ENCODE assay signal across 31 cellular contexts in the genomic region with DNA sequence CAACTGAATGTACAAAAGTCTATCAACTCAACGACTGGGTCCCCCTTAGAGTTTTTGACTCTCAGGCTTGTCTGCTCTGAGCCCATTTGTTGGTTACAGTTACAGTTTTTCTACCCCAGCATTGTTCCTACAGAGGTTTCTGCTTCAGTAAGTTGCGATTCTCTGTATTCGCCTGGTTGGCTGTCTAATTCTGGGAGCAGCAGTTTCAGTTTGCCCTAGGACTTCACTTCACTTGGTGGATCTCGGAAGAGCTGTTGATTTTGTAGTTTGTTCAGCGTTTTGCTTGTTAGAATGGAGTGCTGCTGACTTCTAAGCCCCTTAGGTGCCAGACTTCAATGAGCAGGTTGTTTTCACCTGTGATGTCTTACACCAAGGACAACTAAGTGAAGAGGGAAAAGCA.
A peak's percentile ranks its signal among the peaks of the same experiment; 100 is the strongest.
DNase-seq lines count a peak whose midpoint lies in the region; ATAC-seq and TF ChIP-seq lines count a peak whose summit lies in the region.
"Had no signal": no experiment of that assay in that cellular context is flagged by ENCODE, and none has a peak within 500 bp of the region (broad histone marks: within the 10 kb centered on the region; RNA-seq: fewer than 3 reads in every experiment).

No MANE protein-coding gene starts in this region.

- H3K36me3 ChIP-seq in BLaER1 (peaks cover 51% of the 10 kb centered on the region), fibroblast of lung (ENCODE audit: control insufficient read depth, insufficient read depth, low read length) (peaks cover 2% of the 10 kb centered on the region), lower lobe of right lung (peaks cover 25% of the 10 kb centered on the region), smooth muscle cell (ENCODE audit: low read depth) (peaks cover 2% of the 10 kb centered on the region)
- H3K36me3 ChIP-seq: SJCRH30 had no signal

- no peak overlapping the region for H3K4me3 Mint-ChIP-seq in endothelial cell (ENCODE audit: unreplicated experiment)
- H3K4me3 Mint-ChIP-seq: activated CD4-positive, alpha-beta T cell treated with anti-CD3 and anti-CD28 coated beads for 36 hours; activated CD8-positive, alpha-beta T cell treated with anti-CD3 and anti-CD28 coated beads for 36 hours; activated naive CD4-positive, alpha-beta T cell treated with anti-CD3 and anti-CD28 coated beads, Interleukin-2, amount 50 U/mL, for 24 hours; activated T-helper 17 cell treated with anti-CD3 and anti-CD28 coated beads, Interleukin-2, amount 50 U/mL, for 72 hours; CD4-positive, CD25-positive, alpha-beta regulatory T cell had no signal

- H3K9me3 ChIP-seq in BLaER1 = no peaks in the 10 kb centered on the region
- no peaks in the 10 kb centered on the region for H3K9me3 ChIP-seq in fibroblast of lung (ENCODE audit: control insufficient read depth, insufficient read depth, low read depth, low read length)
- no peaks in the 10 kb centered on the region for H3K9me3 ChIP-seq in lower lobe of right lung
- H3K9me3 ChIP-seq in smooth muscle cell (replicated peaks; ENCODE audit: low read depth) = no peaks in the 10 kb centered on the region
- H3K9me3 ChIP-seq: sigmoid colon, SJCRH30 had no signal

- DNase-seq in fibroblast of lung (ENCODE audit: low read depth in 2 of 2) (no peak), lower lobe of right lung (no peak), smooth muscle cell (lab: John Stamatoyannopoulos, UW; ENCODE audit: unreplicated experiment) (no peak), endothelial cell (ENCODE audit: low spot score) (no peak), NCI-H2107 treated with DMSO at 0.1 percent for 48 hours (lab: John Stamatoyannopoulos, UW; ENCODE audit: unreplicated experiment) (no peak)
- DNase-seq: activated CD4-positive, alpha-beta T cell treated with anti-CD3 and anti-CD28 coated beads for 36 hours; activated CD8-positive, alpha-beta T cell treated with anti-CD3 and anti-CD28 coated beads for 36 hours; amygdala; Calu3; CD4-positive, CD25-positive, alpha-beta regulatory T cell; DMS79; dorsolateral prefrontal cortex; GDM1; Kasumi-1; MV-4-11; NCI-H146; NCI-H446; RPMI8226; sigmoid colon; SJCRH30; stimulated activated CD4-positive, alpha-beta T cell treated with anti-CD3 and anti-CD28 coated beads, Interleukin-15, amount 100 ng/mL, for 24 hours; stimulated activated CD4-positive, alpha-beta T cell treated with anti-CD3 and anti-CD28 coated beads, Interleukin-4, amount 100 ng/mL, for 4 hours; T-helper 9 cell had no signal

- intact Hi-C loops in lower lobe of right lung (cut with DNase I) = no loop called here

- no peaks in the 10 kb centered on the region for H3K4me1 Mint-ChIP-seq in endothelial cell (ENCODE audit: unreplicated experiment)
- H3K4me1 Mint-ChIP-seq: activated CD4-positive, alpha-beta T cell treated with anti-CD3 and anti-CD28 coated beads for 36 hours; activated naive CD4-positive, alpha-beta T cell treated with anti-CD3 and anti-CD28 coated beads, Interleukin-2, amount 50 U/mL, for 24 hours; activated T-helper 17 cell treated with anti-CD3 and anti-CD28 coated beads, Interleukin-2, amount 50 U/mL, for 72 hours; CD4-positive, CD25-positive, alpha-beta regulatory T cell had no signal

- no peak overlapping the region for H3K27ac Mint-ChIP-seq in endothelial cell (ENCODE audit: unreplicated experiment)
- H3K27ac Mint-ChIP-seq: activated CD4-positive, alpha-beta T cell treated with anti-CD3 and anti-CD28 coated beads for 36 hours; activated CD8-positive, alpha-beta T cell treated with anti-CD3 and anti-CD28 coated beads for 36 hours; activated naive CD4-positive, alpha-beta T cell treated with anti-CD3 and anti-CD28 coated beads, Interleukin-2, amount 50 U/mL, for 24 hours; activated T-helper 17 cell treated with anti-CD3 and anti-CD28 coated beads, Interleukin-2, amount 50 U/mL, for 72 hours; CD4-positive, CD25-positive, alpha-beta regulatory T cell had no signal

- H3K79me2 ChIP-seq in fibroblast of lung (ENCODE audit: control insufficient read depth, insufficient read depth, low read length) = no peaks in the 10 kb centered on the region
- peaks cover 7% of the 10 kb centered on the region for H3K79me2 ChIP-seq in smooth muscle cell (ENCODE audit: low read depth)

- H3K27me3 Mint-ChIP-seq in endothelial cell (ENCODE audit: unreplicated experiment) = no peaks in the 10 kb centered on the region
- H3K27me3 Mint-ChIP-seq: activated CD4-positive, alpha-beta T cell treated with anti-CD3 and anti-CD28 coated beads for 36 hours; activated CD8-positive, alpha-beta T cell treated with anti-CD3 and anti-CD28 coated beads for 36 hours; activated naive CD4-positive, alpha-beta T cell treated with anti-CD3 and anti-CD28 coated beads, Interleukin-2, amount 50 U/mL, for 24 hours; activated T-helper 17 cell treated with anti-CD3 and anti-CD28 coated beads, Interleukin-2, amount 50 U/mL, for 72 hours had no signal

- peak overlapping the region; percentile 32 for H3K4me2 ChIP-seq in BLaER1
- peak overlapping the region; percentile 46 for H3K4me2 ChIP-seq in fibroblast of lung (ENCODE audit: extremely low read depth, insufficient read depth, low read length)
- H3K4me2 ChIP-seq in smooth muscle cell = no peak overlapping the region

- H3K27ac ChIP-seq in BLaER1 (no peak overlapping the region; the same call in 1 of the 2 replicates), fibroblast of lung (ENCODE audit: insufficient read depth, low read length) (peak overlapping the region; percentile 26), lower lobe of right lung (peak overlapping the region; percentile 74), smooth muscle cell (ENCODE audit: low read depth) (peak overlapping the region; percentile 5)
- H3K27ac ChIP-seq: dorsolateral prefrontal cortex, epithelial cell of prostate, SJCRH30, VCaP had no signal

- ATAC-seq in lower lobe of right lung (peak in 1 of 2 donors; percentile 37), GM18870 (IDR thresholded peaks at IDR 0.05; ENCODE audit: unreplicated experiment) (no peak), GM18498 (IDR thresholded peaks at IDR 0.05; ENCODE audit: unreplicated experiment) (no peak)
- ATAC-seq: activated CD4-positive, alpha-beta T cell treated with anti-CD3 and anti-CD28 coated beads for 36 hours; activated CD8-positive, alpha-beta T cell treated with anti-CD3 and anti-CD28 coated beads for 36 hours; activated T-helper 17 cell treated with anti-CD3 and anti-CD28 coated beads, Interleukin-2, amount 50 U/mL, for 72 hours; HCT116 had no signal

- H3K4me3 ChIP-seq in BLaER1 (no peak overlapping the region), fibroblast of lung (replicated peaks in 1 of 4; ENCODE audit: control extremely low read depth in 1 of 4, insufficient read depth in 1 of 4, low read depth in 3 of 4, low read length in 4 of 4) (peak overlapping the region in 1 of 4 experiments; percentile 6), lower lobe of right lung (no peak overlapping the region), smooth muscle cell (no peak overlapping the region)
- H3K4me3 ChIP-seq: dorsolateral prefrontal cortex, sigmoid colon, SJCRH30 had no signal

- H3K9me3 Mint-ChIP-seq in endothelial cell (ENCODE audit: unreplicated experiment) = no peaks in the 10 kb centered on the region
- H3K9me3 Mint-ChIP-seq: activated CD8-positive, alpha-beta T cell treated with anti-CD3 and anti-CD28 coated beads for 36 hours; activated naive CD4-positive, alpha-beta T cell treated with anti-CD3 and anti-CD28 coated beads, Interleukin-2, amount 50 U/mL, for 24 hours; activated T-helper 17 cell treated with anti-CD3 and anti-CD28 coated beads, Interleukin-2, amount 50 U/mL, for 72 hours; CD4-positive, CD25-positive, alpha-beta regulatory T cell had no signal

- H3K9ac ChIP-seq in BLaER1 (no peak overlapping the region; the same call in 1 of the 2 replicates), fibroblast of lung (ENCODE audit: insufficient read depth, low read length) (no peak overlapping the region), smooth muscle cell (ENCODE audit: low read depth) (no peak overlapping the region)

- peaks cover 13% of the 10 kb centered on the region for H3K4me1 ChIP-seq in BLaER1
- peaks cover 16% of the 10 kb centered on the region for H3K4me1 ChIP-seq in fibroblast of lung (ENCODE audit: control insufficient read depth, extremely low read depth, insufficient read depth, low read length)
- H3K4me1 ChIP-seq in lower lobe of right lung = peaks cover 42% of the 10 kb centered on the region
- no peaks in the 10 kb centered on the region for H3K4me1 ChIP-seq in smooth muscle cell (ENCODE audit: low read depth)
- H3K4me1 ChIP-seq: SJCRH30 had no signal

- H3K27me3 ChIP-seq in BLaER1 = no peaks in the 10 kb centered on the region
- H3K27me3 ChIP-seq in fibroblast of lung (ENCODE audit: control insufficient read depth, insufficient read depth, low read length) = no peaks in the 10 kb centered on the region
- no peaks in the 10 kb centered on the region for H3K27me3 ChIP-seq in lower lobe of right lung (ENCODE audit: low read depth)
- H3K27me3 ChIP-seq in smooth muscle cell (ENCODE audit: low read depth) = no peaks in the 10 kb centered on the region
- H3K27me3 ChIP-seq: dorsolateral prefrontal cortex, sigmoid colon, SJCRH30 had no signal

- H3F3A ChIP-seq in smooth muscle cell (ENCODE audit: low read depth) = peaks cover 4% of the 10 kb centered on the region

- no peak for TF ChIP-seq CTCF in fibroblast of lung (conservative IDR thresholded peaks at IDR 0.05 in 1 of 2, IDR thresholded peaks at IDR 0.05 in 1 of 2; ENCODE audit: low read depth in 1 of 2, low read length in 2 of 2)
- no peak for TF ChIP-seq CTCF in lower lobe of right lung (IDR thresholded peaks at IDR 0.05)
- no peak for TF ChIP-seq CTCF in smooth muscle cell (IDR thresholded peaks at IDR 0.05; ENCODE audit: borderline replicate concordance, insufficient read depth, poor library complexity, severe bottlenecking)
- no peak for TF ChIP-seq CTCF in endothelial cell (IDR thresholded peaks at IDR 0.05; ENCODE audit: unreplicated experiment)

- H2AFZ ChIP-seq in fibroblast of lung (ENCODE audit: low read length) = no peak overlapping the region
- no peak overlapping the region for H2AFZ ChIP-seq in smooth muscle cell (ENCODE audit: low read depth)

- H4K20me1 ChIP-seq in BLaER1 (peaks cover 14% of the 10 kb centered on the region), fibroblast of lung (ENCODE audit: control insufficient read depth, extremely low read depth, insufficient read depth, low read length) (no peaks in the 10 kb centered on the region), smooth muscle cell (ENCODE audit: low read depth) (peaks cover 6% of the 10 kb centered on the region)

- WGBS in smooth muscle cell (ENCODE audit: low lambda C conversion rate) = 91% methylated on average over 5 of the region's 5 CpGs

- H3K36me3 Mint-ChIP-seq in endothelial cell (ENCODE audit: low read depth, unreplicated experiment) = peaks cover 7% of the 10 kb centered on the region
